In genomic region chr6:168371989-168372711, GRCh38 we compare ENCODE assay signal across 18 cellular contexts. TPM values are rescaled to one million over a fixed set of nuclear protein-coding genes. Genes with fewer than 3 reads are reported as not detected.
DNase-seq lines count a peak whose midpoint lies in the region; ATAC-seq and TF ChIP-seq lines count a peak whose summit lies in the region.
"Had no signal": no experiment of that assay in that cellular context is flagged by ENCODE, and none has a peak within 500 bp of the region (broad histone marks: within the 10 kb centered on the region; RNA-seq: fewer than 3 reads in every experiment).

No MANE protein-coding gene starts in this region.

- H3K79me2 ChIP-seq in osteoblast (ENCODE audit: insufficient read depth, low read length) = no peaks in the 10 kb centered on the region

- no peaks in the 10 kb centered on the region for H3K9me3 Mint-ChIP-seq in chondrocyte (ENCODE audit: low read depth)

- H3K4me2 ChIP-seq in osteoblast (ENCODE audit: insufficient read depth, low read length) = no peak overlapping the region
- H3K4me2 ChIP-seq: BLaER1 treated with 17β-estradiol and CSF1 and Interleukin-3, amounts not matched to agents 10 nM and 100 nM; KMS-11; PC-9 had no signal

- H4K20me1 ChIP-seq in osteoblast (ENCODE audit: insufficient read depth, low read length) = no peaks in the 10 kb centered on the region
- H4K20me1 ChIP-seq: BLaER1 treated with 17β-estradiol and CSF1 and Interleukin-3, amounts not matched to agents 10 nM and 100 nM had no signal

- no peak overlapping the region for H3K4me3 Mint-ChIP-seq in chondrocyte (ENCODE audit: unreplicated experiment)
- H3K4me3 Mint-ChIP-seq: CD4-positive, alpha-beta memory T cell had no signal

- intact Hi-C loops in Right ventricle myocardium superior (cut with DNase I) = loop anchor here (5.0 kb wide), 1 partner anchor 510 kb away; no protein-coding TSS in a partner anchor
- intact Hi-C loops in left ventricle myocardium inferior (cut with micrococcal nuclease) = loop anchor here (5.0 kb wide), 1 partner anchor 510 kb away; no protein-coding TSS in a partner anchor
- intact Hi-C loops in upper lobe of right lung (cut with DNase I) = loop anchor here (5.0 kb wide), 1 partner anchor 515 kb away; no protein-coding TSS in a partner anchor

- H3K36me3 ChIP-seq in left ventricle myocardium inferior = no peaks in the 10 kb centered on the region
- no peaks in the 10 kb centered on the region for H3K36me3 ChIP-seq in osteoblast (ENCODE audit: insufficient read depth, low read length)
- H3K36me3 ChIP-seq in upper lobe of right lung = no peaks in the 10 kb centered on the region
- H3K36me3 ChIP-seq: BLaER1 treated with 17β-estradiol and CSF1 and Interleukin-3, amounts not matched to agents 10 nM and 100 nM had no signal

- DNase-seq in Right ventricle myocardium superior (peak; percentile 25), left ventricle myocardium inferior (no peak), chondrocyte (ENCODE audit: low spot score) (peak; percentile 78), osteoblast (ENCODE audit: insufficient read length, low spot score, missing footprints) (peak; percentile 59), upper lobe of right lung (peak; percentile 56), caudate nucleus (lab: John Stamatoyannopoulos, UW) (no peak)
- DNase-seq in stimulated activated CD8-positive, alpha-beta memory T cell treated with anti-CD3 and anti-CD28 coated beads, Interleukin-4, amount 100 ng/mL, for 48 hours = no peak
- DNase-seq: 8988T; CD4-positive, alpha-beta memory T cell; DND-41; NCI-H2227 treated with DMSO at 0.1 percent for 48 hours; PC-9; SIG-M5 had no signal

- peaks cover 68% of the 10 kb centered on the region for H3K27me3 ChIP-seq in left ventricle myocardium inferior (ENCODE audit: low read depth)
- no peaks in the 10 kb centered on the region for H3K27me3 ChIP-seq in osteoblast (ENCODE audit: insufficient read depth, low read length)
- H3K27me3 ChIP-seq in upper lobe of right lung = no peaks in the 10 kb centered on the region

- peaks cover 4% of the 10 kb centered on the region for H3K27me3 Mint-ChIP-seq in chondrocyte (ENCODE audit: low read depth)

- peaks cover 4% of the 10 kb centered on the region for H3K4me1 ChIP-seq in left ventricle myocardium inferior
- H3K4me1 ChIP-seq in osteoblast (ENCODE audit: insufficient read depth, low read length) = no peaks in the 10 kb centered on the region
- H3K4me1 ChIP-seq in upper lobe of right lung = peaks cover 8% of the 10 kb centered on the region

- ATAC-seq in Right ventricle myocardium superior (ENCODE audit: poor library complexity) = no peak
- ATAC-seq in upper lobe of right lung = no peak
- ATAC-seq: GM12878 had no signal

- H3K27ac ChIP-seq in left ventricle myocardium inferior (replicated peaks) = no peak overlapping the region
- no peak overlapping the region for H3K27ac ChIP-seq in osteoblast (ENCODE audit: low read depth, low read length)
- no peak overlapping the region for H3K27ac ChIP-seq in upper lobe of right lung
- H3K27ac ChIP-seq in caudate nucleus (ENCODE audit: low read depth, low read length) = no peak overlapping the region
- H3K27ac ChIP-seq: BLaER1 treated with 17β-estradiol and CSF1 and Interleukin-3, amounts not matched to agents 10 nM and 100 nM; KMS-11; PC-9; RWPE1 had no signal

- no peak overlapping the region for H2AFZ ChIP-seq in osteoblast (ENCODE audit: low read length)
- H2AFZ ChIP-seq: PC-9 had no signal

- H3K4me3 ChIP-seq in left ventricle myocardium inferior (no peak overlapping the region), osteoblast (ENCODE audit: insufficient read depth, low read length) (no peak overlapping the region), upper lobe of right lung (no peak overlapping the region)
- H3K4me3 ChIP-seq: BLaER1 treated with 17β-estradiol and CSF1 and Interleukin-3, amounts not matched to agents 10 nM and 100 nM; GM12878; PC-9 had no signal

- H3K9me3 ChIP-seq in left ventricle myocardium inferior (replicated peaks) (no peaks in the 10 kb centered on the region), osteoblast (ENCODE audit: low read depth, low read length) (no peaks in the 10 kb centered on the region), upper lobe of right lung (no peaks in the 10 kb centered on the region)
- H3K9me3 ChIP-seq: BLaER1 treated with 17β-estradiol and CSF1 and Interleukin-3, amounts not matched to agents 10 nM and 100 nM had no signal

- no peak overlapping the region for H3K27ac Mint-ChIP-seq in chondrocyte (ENCODE audit: unreplicated experiment)

- H3K36me3 Mint-ChIP-seq in chondrocyte (ENCODE audit: low read depth) = no peaks in the 10 kb centered on the region
- H3K36me3 Mint-ChIP-seq: CD4-positive, alpha-beta memory T cell had no signal

- peaks cover 23% of the 10 kb centered on the region for H3K4me1 Mint-ChIP-seq in chondrocyte (ENCODE audit: low read depth)

- TF ChIP-seq CTCF in left ventricle myocardium inferior (IDR thresholded peaks at IDR 0.05; ENCODE audit: borderline replicate concordance) (no peak), chondrocyte (IDR thresholded peaks at IDR 0.05) (no peak), osteoblast (IDR thresholded peaks at IDR 0.05; ENCODE audit: extremely low read depth, low read depth, low read length) (no peak), upper lobe of right lung (IDR thresholded peaks at IDR 0.05) (no peak)

RNA-seq across cellular contexts. Expression of gene DACT2, which starts 52.6 kb away (rescaled TPM):
- total RNA-seq in Right ventricle myocardium superior (1.6 TPM), left ventricle myocardium inferior (2.3 TPM), chondrocyte (1.4 to 4.6 TPM (median 4.5 TPM) in 3 replicates), osteoblast (not detected in 2 replicates), upper lobe of right lung (2.5 TPM)
- total RNA-seq: CD4-positive, alpha-beta memory T cell; GM12878; HT1080; PC-9 had no signal

Comparison
In these comparisons a context has a peak if more than half of its experiments do, and no peak if none do; other contexts are left out.
1. DNase-seq: peak in Right ventricle myocardium superior (single experiment), chondrocyte (single experiment), osteoblast (single experiment) and upper lobe of right lung (single experiment); none in left ventricle myocardium inferior (single experiment), caudate nucleus (0 of 61) and stimulated activated CD8-positive, alpha-beta memory T cell treated with anti-CD3 and anti-CD28 coated beads, Interleukin-4, amount 100 ng/mL, for 48 hours (single experiment).